ENCODE assay signal across 10 cellular contexts in the genomic region with DNA sequence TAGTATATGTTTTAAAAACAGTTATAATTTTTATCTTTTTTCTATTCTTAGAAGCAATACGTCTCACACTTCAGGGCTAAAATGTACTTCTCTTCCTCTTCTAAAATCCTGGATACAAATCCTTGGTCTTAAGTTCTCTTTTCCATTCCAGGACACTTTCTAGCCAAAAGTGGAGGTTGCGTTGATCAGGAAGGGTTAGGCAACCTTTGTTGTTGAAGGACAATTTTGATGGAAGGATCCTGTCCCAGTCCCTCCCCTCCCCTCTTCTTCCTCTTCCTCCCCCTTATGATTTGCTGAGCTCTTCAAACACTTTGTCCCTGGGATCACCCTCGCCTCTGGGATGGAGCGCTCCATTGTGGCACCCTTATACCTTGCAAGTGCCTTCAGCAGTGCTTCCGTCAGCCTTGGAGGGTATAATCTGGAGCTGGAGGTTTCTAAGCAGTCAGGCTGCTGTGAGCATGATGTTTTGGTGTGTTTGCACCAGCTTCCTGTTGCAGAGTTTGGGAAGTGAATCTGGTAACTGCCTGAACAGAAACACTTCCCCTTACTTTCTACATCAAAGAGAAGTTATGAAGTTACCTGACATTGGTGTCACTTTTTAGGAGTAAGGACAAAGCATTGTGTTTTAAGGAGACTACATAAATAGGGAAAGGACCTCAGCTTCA.
A peak's percentile ranks its signal among the peaks of the same experiment; 100 is the strongest.
DNase-seq lines count a peak whose midpoint lies in the region; ATAC-seq, FAIRE-seq and TF ChIP-seq lines count a peak whose summit lies in the region.
"Had no signal": no experiment of that assay in that cellular context is flagged by ENCODE, and none has a peak within 500 bp of the region (broad histone marks: within the 10 kb centered on the region; RNA-seq: fewer than 3 reads in every experiment).

No MANE protein-coding gene starts in this region.

- peak overlapping the region; percentile 68 for H3K4me2 ChIP-seq in Loucy (ENCODE audit: low read depth, low read length, poor library complexity, severe bottlenecking)

- H3K36me3 Mint-ChIP-seq in central memory CD8-positive, alpha-beta T cell (ENCODE audit: insufficient read depth) = peaks cover 3% of the 10 kb centered on the region

- peaks cover 43% of the 10 kb centered on the region for H3K4me1 Mint-ChIP-seq in central memory CD8-positive, alpha-beta T cell

- DNase-seq in central memory CD8-positive, alpha-beta T cell (ENCODE audit: low spot score in 2 of 2) = no peak
- DNase-seq in small intestine (no peak), brain microvascular endothelial cell (no peak), foreskin fibroblast (no peak), AG20443 (ENCODE audit: low spot score) (no peak)
- DNase-seq: foreskin melanocyte had no signal

- H3K4me3 Mint-ChIP-seq in central memory CD8-positive, alpha-beta T cell = peak overlapping the region; percentile 50

- H3K36me3 ChIP-seq in Loucy (ENCODE audit: insufficient read depth, low read length) = no peaks in the 10 kb centered on the region
- H3K36me3 ChIP-seq in small intestine (ENCODE audit: control insufficient read depth in 2 of 2, insufficient read depth in 2 of 2, low read length in 2 of 2) = no peaks in the 10 kb centered on the region
- H3K36me3 ChIP-seq in brain microvascular endothelial cell (replicated peaks) = no peaks in the 10 kb centered on the region
- H3K36me3 ChIP-seq: ovary had no signal

- H3K9me2 ChIP-seq in Loucy (replicated peaks; ENCODE audit: low read depth, low read length) = no peaks in the 10 kb centered on the region

- peak overlapping the region; percentile 2 for H3K27ac Mint-ChIP-seq in central memory CD8-positive, alpha-beta T cell (ENCODE audit: low read depth)

- H3K4me3 ChIP-seq in Loucy (ENCODE audit: low read length, poor library complexity, severe bottlenecking) (peak overlapping the region; percentile 33), small intestine (ENCODE audit: low read depth in 1 of 2, low read length in 2 of 2) (no peak overlapping the region), brain microvascular endothelial cell (ENCODE audit: low read depth, low read length) (no peak overlapping the region), foreskin fibroblast (ENCODE audit: low read depth in 1 of 2, low read length in 2 of 2) (no peak overlapping the region)
- H3K4me3 ChIP-seq: ovary had no signal

- no peaks in the 10 kb centered on the region for H3K27me3 Mint-ChIP-seq in central memory CD8-positive, alpha-beta T cell

- H2AFZ ChIP-seq in Loucy (ENCODE audit: low read length) = peak overlapping the region; percentile 85

- H3K79me2 ChIP-seq in Loucy (ENCODE audit: insufficient read depth, low read length) = no peaks in the 10 kb centered on the region

- no peak for TF ChIP-seq CTCF in Loucy (conservative IDR thresholded peaks at IDR 0.05; ENCODE audit: low read length)
- no peak for TF ChIP-seq CTCF in brain microvascular endothelial cell (IDR thresholded peaks at IDR 0.05; ENCODE audit: low read depth, low read length, missing control alignments)
- no peak for TF ChIP-seq CTCF in foreskin fibroblast (IDR thresholded peaks at IDR 0.05; ENCODE audit: low read depth, low read length)

- WGBS in small intestine, 3 donors = 78 to 87% (median 85%) methylated on average over 5 of the region's 5 CpGs

- H3K9ac ChIP-seq in Loucy (ENCODE audit: low read depth, low read length, poor library complexity, severe bottlenecking) = peak overlapping the region; percentile 45

- ATAC-seq in GM18909 (IDR thresholded peaks at IDR 0.05; ENCODE audit: poor library complexity, unreplicated experiment) = peak; percentile 55
- ATAC-seq in central memory CD8-positive, alpha-beta T cell (replicated peaks; ENCODE audit: extremely low read depth, poor library complexity, severe bottlenecking) = no peak

- H3F3A ChIP-seq in Loucy (ENCODE audit: low read depth) = no peaks in the 10 kb centered on the region

- H3K4me1 ChIP-seq in Loucy (ENCODE audit: insufficient read depth, low read length, poor library complexity, severe bottlenecking) (peaks cover 61% of the 10 kb centered on the region), small intestine (ENCODE audit: control insufficient read depth in 2 of 2, insufficient read depth in 1 of 2, low read depth in 1 of 2, low read length in 1 of 2) (peaks cover 0 to 6% of the 10 kb centered on the region in 2 donors)

- in situ Hi-C loops in brain microvascular endothelial cell (cut with HindIII; ENCODE audit: low pct_ligation_motif_present, low sequenced_read_pairs) = no loop called here

- H3K27me3 ChIP-seq in Loucy (ENCODE audit: insufficient read depth, low read length, poor library complexity, severe bottlenecking) (no peaks in the 10 kb centered on the region), small intestine (ENCODE audit: control insufficient read depth in 2 of 2, insufficient read depth in 2 of 2, low read length in 2 of 2) (no peaks in the 10 kb centered on the region), brain microvascular endothelial cell (replicated peaks) (no peaks in the 10 kb centered on the region)
- H3K27me3 ChIP-seq: ovary had no signal

- H3K9me3 Mint-ChIP-seq in central memory CD8-positive, alpha-beta T cell = no peaks in the 10 kb centered on the region

- no peaks in the 10 kb centered on the region for H4K20me1 ChIP-seq in Loucy (ENCODE audit: insufficient read depth, low read length, poor library complexity, severe bottlenecking)

- H3K27ac ChIP-seq in small intestine (ENCODE audit: low read depth in 1 of 2, low read length in 1 of 2) (peak overlapping the region; percentile 4 to 62), brain microvascular endothelial cell (no peak overlapping the region)

- FAIRE-seq in small intestine (lab: Jason Lieb, UNC) = no peak
- FAIRE-seq: RCC 7860 had no signal

- no peaks in the 10 kb centered on the region for H3K9me3 ChIP-seq in Loucy (ENCODE audit: insufficient read depth, low read depth, low read length)
- no peaks in the 10 kb centered on the region for H3K9me3 ChIP-seq in small intestine (ENCODE audit: control insufficient read depth, low read depth)
- H3K9me3 ChIP-seq: ovary had no signal
